28 cellular contexts compared by ENCODE assay signal in genomic region chr10:21634599-21635365, GRCh38.
DNase-seq lines count a peak whose midpoint lies in the region; ATAC-seq and TF ChIP-seq lines count a peak whose summit lies in the region.
"Had no signal": no experiment of that assay in that cellular context is flagged by ENCODE, and none has a peak within 500 bp of the region (broad histone marks: within the 10 kb centered on the region; RNA-seq: fewer than 3 reads in every experiment).

No MANE protein-coding gene starts in this region.

- H3K9ac ChIP-seq in mammary epithelial cell (ENCODE audit: insufficient read depth, low read length), result no peak overlapping the region
- H3K9ac ChIP-seq: BLaER1 treated with 17β-estradiol and CSF1 and Interleukin-3, amounts not matched to agents 10 nM and 100 nM had no signal

- no peak overlapping the region for H3K4me3 ChIP-seq in mammary epithelial cell (replicated peaks in 1 of 3; ENCODE audit: insufficient read depth in 1 of 3, low read depth in 2 of 3, low read length in 3 of 3)
- H3K4me3 ChIP-seq: BLaER1 treated with 17β-estradiol and CSF1 and Interleukin-3, amounts not matched to agents 10 nM and 100 nM; right lobe of liver; SJSA1; thoracic aorta; vagina had no signal

- H3K9me3 ChIP-seq in mammary epithelial cell (replicated peaks; ENCODE audit: insufficient read depth, low read length), result no peaks in the 10 kb centered on the region
- H3K9me3 ChIP-seq: Caco-2, right lobe of liver, SJSA1, thoracic aorta, vagina had no signal

- POLR2A ChIA-PET in MCF 10A (lab: Yijun Ruan, JAX), result no interaction called here

- DNase-seq in MCF 10A (ENCODE audit: unreplicated experiment), result peak; percentile 24
- DNase-seq in mammary epithelial cell, result no peak
- no peak for DNase-seq in activated T-helper 1 cell treated with anti-CD3 and anti-CD28 coated beads, Interleukin-12 subunit alpha, Interleukin-12 subunit beta, Interleukin-2, Interleukin-4 antibody, amounts not matched to agents 30 ng/mL and 10 ng/mL and 1 ng/mL, durations not matched to agents 14 hours and 24 hours and 36 hours (ENCODE audit: low spot score)
- no peak for DNase-seq in left colon
- no peak for DNase-seq in Right ventricle myocardium inferior (ENCODE audit: missing footprints)
- DNase-seq in activated T-cell treated with anti-CD3 and anti-CD28 coated beads, Interleukin-2, amount 50 U/mL, for 72 hours, result no peak
- DNase-seq in stimulated activated naive CD8-positive, alpha-beta T cell treated with anti-CD3 and anti-CD28 coated beads, Interleukin-15, amount 100 ng/mL, for 72 hours, result no peak
- DNase-seq: activated CD4-positive, alpha-beta T cell treated with anti-CD3 and anti-CD28 coated beads for 48 hours; activated CD8-positive, alpha-beta memory T cell treated with anti-CD3 and anti-CD28 coated beads, Interleukin-2, amount 10 ng/mL, durations not matched to agents 7 days and 5 days; Caco-2; EL; HFFc6; hippocampal formation; immature natural killer cell; KBM-7; left ventricle myocardium superior; NCI-H1694; NCI-H2171 treated with DMSO at 0.1 percent for 48 hours; NCI-H524 treated with DMSO at 0.1 percent for 48 hours; right lobe of liver; stimulated activated CD4-positive, alpha-beta T cell treated with anti-CD3 and anti-CD28 coated beads, Interleukin-4, amount 100 ng/mL, for 4 hours; stimulated activated naive CD4-positive, alpha-beta T cell had no signal

- no peaks in the 10 kb centered on the region for H3K9me3 Mint-ChIP-seq in MCF 10A (ENCODE audit: unreplicated experiment)
- H3K9me3 Mint-ChIP-seq in activated T-helper 1 cell treated with anti-CD3 and anti-CD28 coated beads, Interleukin-12 subunit alpha, Interleukin-12 subunit beta, Interleukin-2, Interleukin-4 antibody, amounts not matched to agents 30 ng/mL and 10 ng/mL and 1 ng/mL, durations not matched to agents 14 hours and 24 hours and 36 hours, result no peaks in the 10 kb centered on the region
- peaks cover 0 to 2% of the 10 kb centered on the region in 2 donors for H3K9me3 Mint-ChIP-seq in activated T-cell treated with anti-CD3 and anti-CD28 coated beads, Interleukin-2, amount 50 U/mL, for 72 hours
- peaks cover 0 to 5% of the 10 kb centered on the region in 2 donors for H3K9me3 Mint-ChIP-seq in stimulated activated naive CD8-positive, alpha-beta T cell treated with anti-CD3 and anti-CD28 coated beads, Interleukin-15, amount 100 ng/mL, for 72 hours
- H3K9me3 Mint-ChIP-seq: HFFc6, immature natural killer cell had no signal

- BruUV-seq in MCF 10A (replicated peaks; lab: Mats Ljungman, UMichigan) (no TSS peak), mammary epithelial cell (replicated peaks; lab: Mats Ljungman, UMichigan) (no TSS peak)

- peaks cover 2% of the 10 kb centered on the region for H3K36me3 ChIP-seq in mammary epithelial cell (ENCODE audit: insufficient read depth, low read length)
- H3K36me3 ChIP-seq: thoracic aorta, vagina had no signal

- in situ Hi-C loops in mammary epithelial cell (cut with MboI; ENCODE audit: low sequenced_read_pairs in 2 of 2), result no loop called here

- no peak for TF ChIP-seq CTCF in MCF 10A (IDR thresholded peaks at IDR 0.05; ENCODE audit: unreplicated experiment)
- no peak for TF ChIP-seq CTCF in mammary epithelial cell (conservative IDR thresholded peaks at IDR 0.05 in 1 of 2, IDR thresholded peaks at IDR 0.05 in 1 of 2; ENCODE audit: extremely low read depth in 1 of 2, insufficient read depth in 1 of 2, low read depth in 1 of 2, low read length in 2 of 2)

- H3K27me3 Mint-ChIP-seq in MCF 10A (ENCODE audit: insufficient read depth, unreplicated experiment), result no peaks in the 10 kb centered on the region
- no peaks in the 10 kb centered on the region for H3K27me3 Mint-ChIP-seq in activated T-helper 1 cell treated with anti-CD3 and anti-CD28 coated beads, Interleukin-12 subunit alpha, Interleukin-12 subunit beta, Interleukin-2, Interleukin-4 antibody, amounts not matched to agents 30 ng/mL and 10 ng/mL and 1 ng/mL, durations not matched to agents 14 hours and 24 hours and 36 hours (ENCODE audit: insufficient read depth)
- no peaks in the 10 kb centered on the region for H3K27me3 Mint-ChIP-seq in activated T-cell treated with anti-CD3 and anti-CD28 coated beads, Interleukin-2, amount 50 U/mL, for 72 hours (ENCODE audit: low read depth)
- H3K27me3 Mint-ChIP-seq in stimulated activated naive CD8-positive, alpha-beta T cell treated with anti-CD3 and anti-CD28 coated beads, Interleukin-15, amount 100 ng/mL, for 72 hours, result no peaks in the 10 kb centered on the region
- H3K27me3 Mint-ChIP-seq: activated CD8-positive, alpha-beta memory T cell treated with anti-CD3 and anti-CD28 coated beads, Interleukin-2, amount 10 ng/mL, durations not matched to agents 7 days and 5 days; activated naive CD8-positive, alpha-beta T cell had no signal

- no peak overlapping the region for H2AFZ ChIP-seq in mammary epithelial cell (ENCODE audit: low read depth, low read length)

- H3K27ac ChIP-seq in mammary epithelial cell (ENCODE audit: insufficient read depth, low read depth, low read length), result no peak overlapping the region
- H3K27ac ChIP-seq: BLaER1 treated with 17β-estradiol and CSF1 and Interleukin-3, amounts not matched to agents 10 nM and 100 nM; right lobe of liver; SJSA1; thoracic aorta; vagina had no signal

- peaks cover 15% of the 10 kb centered on the region for H3K4me1 Mint-ChIP-seq in MCF 10A (ENCODE audit: insufficient read depth, unreplicated experiment)
- H3K4me1 Mint-ChIP-seq in activated T-helper 1 cell treated with anti-CD3 and anti-CD28 coated beads, Interleukin-12 subunit alpha, Interleukin-12 subunit beta, Interleukin-2, Interleukin-4 antibody, amounts not matched to agents 30 ng/mL and 10 ng/mL and 1 ng/mL, durations not matched to agents 14 hours and 24 hours and 36 hours (ENCODE audit: low read depth), result peaks cover 25% of the 10 kb centered on the region
- H3K4me1 Mint-ChIP-seq in activated T-cell treated with anti-CD3 and anti-CD28 coated beads, Interleukin-2, amount 50 U/mL, for 72 hours (ENCODE audit: low read depth), result peaks cover 10% of the 10 kb centered on the region
- no peaks in the 10 kb centered on the region for H3K4me1 Mint-ChIP-seq in stimulated activated naive CD8-positive, alpha-beta T cell treated with anti-CD3 and anti-CD28 coated beads, Interleukin-15, amount 100 ng/mL, for 72 hours

- H3K4me2 ChIP-seq in mammary epithelial cell (ENCODE audit: insufficient read depth, low read depth, low read length), result no peak overlapping the region
- H3K4me2 ChIP-seq: BLaER1 treated with 17β-estradiol and CSF1 and Interleukin-3, amounts not matched to agents 10 nM and 100 nM had no signal

- no peaks in the 10 kb centered on the region for H3K4me1 ChIP-seq in mammary epithelial cell (ENCODE audit: insufficient read depth, low read length)
- H3K4me1 ChIP-seq: right lobe of liver, vagina had no signal

- dilution Hi-C loops in mammary epithelial cell (cut with HindIII; ENCODE audit: low sequenced_read_pairs), result no loop called here

- peaks cover 59% of the 10 kb centered on the region for H3K79me2 ChIP-seq in mammary epithelial cell (ENCODE audit: insufficient read depth, low read length)

- H3K27ac Mint-ChIP-seq in MCF 10A (ENCODE audit: low read depth, unreplicated experiment), result no peak overlapping the region
- H3K27ac Mint-ChIP-seq in activated T-helper 1 cell treated with anti-CD3 and anti-CD28 coated beads, Interleukin-12 subunit alpha, Interleukin-12 subunit beta, Interleukin-2, Interleukin-4 antibody, amounts not matched to agents 30 ng/mL and 10 ng/mL and 1 ng/mL, durations not matched to agents 14 hours and 24 hours and 36 hours, result peak overlapping the region; percentile 41
- H3K27ac Mint-ChIP-seq in activated T-cell treated with anti-CD3 and anti-CD28 coated beads, Interleukin-2, amount 50 U/mL, for 72 hours, result no peak overlapping the region
- peak overlapping the region in 1 of 2 donors; percentile 21 for H3K27ac Mint-ChIP-seq in stimulated activated naive CD8-positive, alpha-beta T cell treated with anti-CD3 and anti-CD28 coated beads, Interleukin-15, amount 100 ng/mL, for 72 hours
- H3K27ac Mint-ChIP-seq: activated CD8-positive, alpha-beta memory T cell treated with anti-CD3 and anti-CD28 coated beads, Interleukin-2, amount 10 ng/mL, durations not matched to agents 7 days and 5 days; activated naive CD8-positive, alpha-beta T cell; HFFc6 had no signal

- H3K27me3 ChIP-seq in mammary epithelial cell (ENCODE audit: insufficient read depth, low read length), result no peaks in the 10 kb centered on the region
- H3K27me3 ChIP-seq: BLaER1 treated with 17β-estradiol and CSF1 and Interleukin-3, amounts not matched to agents 10 nM and 100 nM; right lobe of liver; SJSA1; vagina had no signal

- CTCF ChIA-PET in MCF 10A (lab: Yijun Ruan, JAX) (interaction anchor here (0.6 to 1.3 kb wide), 2 partner anchors 9 to 32 kb away, joined by 3 to 4 read pairs; no protein-coding TSS in a partner anchor), mammary epithelial cell (lab: Charles Lee; ENCODE audit: low non-redundant PET) (no interaction called here)

- H3K4me3 Mint-ChIP-seq in MCF 10A (ENCODE audit: unreplicated experiment), result no peak overlapping the region
- H3K4me3 Mint-ChIP-seq in activated T-helper 1 cell treated with anti-CD3 and anti-CD28 coated beads, Interleukin-12 subunit alpha, Interleukin-12 subunit beta, Interleukin-2, Interleukin-4 antibody, amounts not matched to agents 30 ng/mL and 10 ng/mL and 1 ng/mL, durations not matched to agents 14 hours and 24 hours and 36 hours, result no peak overlapping the region
- H3K4me3 Mint-ChIP-seq in activated T-cell treated with anti-CD3 and anti-CD28 coated beads, Interleukin-2, amount 50 U/mL, for 72 hours, result no peak overlapping the region
- H3K4me3 Mint-ChIP-seq in stimulated activated naive CD8-positive, alpha-beta T cell treated with anti-CD3 and anti-CD28 coated beads, Interleukin-15, amount 100 ng/mL, for 72 hours, result no peak overlapping the region
- H3K4me3 Mint-ChIP-seq: activated CD8-positive, alpha-beta memory T cell treated with anti-CD3 and anti-CD28 coated beads, Interleukin-2, amount 10 ng/mL, durations not matched to agents 7 days and 5 days; activated naive CD8-positive, alpha-beta T cell; HFFc6; immature natural killer cell had no signal

- H3K36me3 Mint-ChIP-seq in MCF 10A (ENCODE audit: insufficient read depth, unreplicated experiment), result peaks cover 62% of the 10 kb centered on the region
- H3K36me3 Mint-ChIP-seq in activated T-helper 1 cell treated with anti-CD3 and anti-CD28 coated beads, Interleukin-12 subunit alpha, Interleukin-12 subunit beta, Interleukin-2, Interleukin-4 antibody, amounts not matched to agents 30 ng/mL and 10 ng/mL and 1 ng/mL, durations not matched to agents 14 hours and 24 hours and 36 hours (ENCODE audit: low read depth), result peaks cover 19% of the 10 kb centered on the region
- H3K36me3 Mint-ChIP-seq in activated T-cell treated with anti-CD3 and anti-CD28 coated beads, Interleukin-2, amount 50 U/mL, for 72 hours (ENCODE audit: insufficient read depth in 2 of 2), result peaks cover 15 to 23% of the 10 kb centered on the region in 2 donors

- intact Hi-C loops in MCF 10A (cut with micrococcal nuclease), result no loop called here
- intact Hi-C loops in mammary epithelial cell (cut with micrococcal nuclease), result no loop called here
- intact Hi-C loops in activated T-helper 1 cell treated with anti-CD3 and anti-CD28 coated beads, Interleukin-12 subunit alpha, Interleukin-12 subunit beta, Interleukin-2, Interleukin-4 antibody, amounts not matched to agents 30 ng/mL and 10 ng/mL and 1 ng/mL, durations not matched to agents 14 hours and 24 hours and 36 hours (cut with micrococcal nuclease), result loop anchor here (5.0 kb wide), 1 partner anchor 43 kb away; no protein-coding TSS in a partner anchor
- intact Hi-C loops in left colon (cut with DNase I, micrococcal nuclease), result no loop called here
- intact Hi-C loops in Right ventricle myocardium inferior (cut with DNase I), result no loop called here

- ATAC-seq in left colon (peak; percentile 75), Right ventricle myocardium inferior (no peak), GM18520 (IDR thresholded peaks at IDR 0.05; ENCODE audit: unreplicated experiment) (no peak)
- no peak for ATAC-seq in activated T-cell treated with anti-CD3 and anti-CD28 coated beads, Interleukin-2, amount 50 U/mL, for 72 hours (replicated peaks in 1 of 2)
- ATAC-seq in stimulated activated naive CD8-positive, alpha-beta T cell treated with anti-CD3 and anti-CD28 coated beads, Interleukin-15, amount 100 ng/mL, for 72 hours, result no peak
- ATAC-seq: activated CD8-positive, alpha-beta memory T cell treated with anti-CD3 and anti-CD28 coated beads, Interleukin-2, amount 10 ng/mL, durations not matched to agents 7 days and 5 days; left ventricle myocardium superior had no signal

- no peaks in the 10 kb centered on the region for H4K20me1 ChIP-seq in mammary epithelial cell (ENCODE audit: insufficient read depth, low read length)

- 96% methylated on average over 4 of the region's 4 CpGs for WGBS in mammary epithelial cell (ENCODE audit: low coverage, missing lambda C conversion rate)
